Comparison of ENCODE assay signal across 1 cellular context in genomic region chr14:56027916-56028637, GRCh38.
TF ChIP-seq lines count a peak whose summit lies in the region.

No MANE protein-coding gene starts in this region.

TF ChIP-seq in SK-N-SH, 30 proteins besides CTCF, POLR2A, EP300 and RAD21 (continued from another document):
- TF ChIP-seq, protein P1, sequence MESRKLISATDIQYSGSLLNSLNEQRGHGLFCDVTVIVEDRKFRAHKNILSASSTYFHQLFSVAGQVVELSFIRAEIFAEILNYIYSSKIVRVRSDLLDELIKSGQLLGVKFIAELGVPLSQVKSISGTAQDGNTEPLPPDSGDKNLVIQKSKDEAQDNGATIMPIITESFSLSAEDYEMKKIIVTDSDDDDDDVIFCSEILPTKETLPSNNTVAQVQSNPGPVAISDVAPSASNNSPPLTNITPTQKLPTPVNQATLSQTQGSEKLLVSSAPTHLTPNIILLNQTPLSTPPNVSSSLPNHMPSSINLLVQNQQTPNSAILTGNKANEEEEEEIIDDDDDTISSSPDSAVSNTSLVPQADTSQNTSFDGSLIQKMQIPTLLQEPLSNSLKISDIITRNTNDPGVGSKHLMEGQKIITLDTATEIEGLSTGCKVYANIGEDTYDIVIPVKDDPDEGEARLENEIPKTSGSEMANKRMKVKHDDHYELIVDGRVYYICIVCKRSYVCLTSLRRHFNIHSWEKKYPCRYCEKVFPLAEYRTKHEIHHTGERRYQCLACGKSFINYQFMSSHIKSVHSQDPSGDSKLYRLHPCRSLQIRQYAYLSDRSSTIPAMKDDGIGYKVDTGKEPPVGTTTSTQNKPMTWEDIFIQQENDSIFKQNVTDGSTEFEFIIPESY (IDR thresholded peaks at IDR 0.05; ENCODE audit: borderline replicate concordance, low read depth), result no peak
- TF ChIP-seq RCOR1 (IDR thresholded peaks at IDR 0.05; ENCODE audit: low read length) (no peak), MXI1 (IDR thresholded peaks at IDR 0.05; ENCODE audit: low read depth, low read length) (no peak), SIN3A (IDR thresholded peaks at IDR 0.05; ENCODE audit: borderline replicate concordance, low read depth, low read length) (no peak), MEF2A (IDR thresholded peaks at IDR 0.05; ENCODE audit: borderline replicate concordance, low read depth) (no peak), SMC3 (IDR thresholded peaks at IDR 0.05; ENCODE audit: low read depth, low read length) (no peak)
TF ChIP-seq in SK-N-SH: peak in this region for 0.
